36 cellular contexts compared by ENCODE assay signal in the genomic region with DNA sequence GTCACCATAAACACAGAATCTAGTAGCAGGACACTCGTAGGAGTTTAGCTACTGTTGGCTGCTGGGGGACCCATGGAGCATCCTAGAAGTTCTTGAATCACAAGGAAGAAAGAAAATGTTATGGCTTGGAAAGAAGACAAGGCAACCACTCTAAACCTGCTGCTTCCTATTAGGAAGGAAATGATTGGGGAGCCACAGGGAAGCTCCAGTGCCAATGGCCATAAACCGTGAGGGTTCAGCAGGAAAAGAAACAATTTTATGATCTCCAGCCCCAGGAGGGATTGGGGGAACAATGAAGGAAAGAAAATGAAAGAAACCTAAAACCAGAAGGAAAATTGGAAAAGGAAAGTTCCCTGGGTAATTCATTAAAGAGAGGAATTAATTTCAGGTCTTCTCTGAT.
"Had no signal": no experiment of that assay in that cellular context is flagged by ENCODE, and none has a peak within 500 bp of the region (broad histone marks: within the 10 kb centered on the region; RNA-seq: fewer than 3 reads in every experiment).

No MANE protein-coding gene starts in this region.

- H3K4me1 Mint-ChIP-seq: activated naive CD4-positive, alpha-beta T cell treated with anti-CD3 and anti-CD28 coated beads, Interleukin-2, amount 10 ng/mL, durations not matched to agents 7 days and 5 days; activated naive CD4-positive, alpha-beta T cell treated with anti-CD3 and anti-CD28 coated beads, Interleukin-2, amount 50 U/mL, for 24 hours; activated naive CD8-positive, alpha-beta T cell treated with anti-CD3 and anti-CD28 coated beads for 36 hours; activated naive CD8-positive, alpha-beta T cell treated with anti-CD3 and anti-CD28 coated beads, Interleukin-2, amount 50 U/mL, for 24 hours; activated T-helper 17 cell treated with anti-CD3 and anti-CD28 coated beads, Interleukin-2, amount 50 U/mL, for 72 hours; central memory CD8-positive, alpha-beta T cell had no signal

- H3K4me1 ChIP-seq: adrenal gland, ascending aorta, body of pancreas, breast epithelium had no signal

- H3K27me3 ChIP-seq: adrenal gland, ascending aorta, body of pancreas, breast epithelium, cardiac muscle cell had no signal

- H3K27ac ChIP-seq: adrenal gland, ascending aorta, body of pancreas, brain microvascular endothelial cell, breast epithelium, cardiac muscle cell had no signal

- H3K4me3 ChIP-seq: adrenal gland, ascending aorta, body of pancreas, breast epithelium, cardiac muscle cell had no signal

- H3K4me3 Mint-ChIP-seq: activated naive CD4-positive, alpha-beta T cell treated with anti-CD3 and anti-CD28 coated beads for 36 hours; activated naive CD4-positive, alpha-beta T cell treated with anti-CD3 and anti-CD28 coated beads, Interleukin-2, amount 10 ng/mL, durations not matched to agents 7 days and 5 days; activated naive CD4-positive, alpha-beta T cell treated with anti-CD3 and anti-CD28 coated beads, Interleukin-2, amount 50 U/mL, for 24 hours; activated naive CD8-positive, alpha-beta T cell; activated naive CD8-positive, alpha-beta T cell treated with anti-CD3 and anti-CD28 coated beads for 36 hours; activated naive CD8-positive, alpha-beta T cell treated with anti-CD3 and anti-CD28 coated beads, Interleukin-2, amount 10 ng/mL, durations not matched to agents 7 days and 5 days; activated naive CD8-positive, alpha-beta T cell treated with anti-CD3 and anti-CD28 coated beads, Interleukin-2, amount 50 U/mL, for 24 hours; activated T-cell treated with anti-CD3 and anti-CD28 coated beads, Interleukin-2, amount 50 U/mL, for 4 hours; activated T-cell treated with anti-CD3 and anti-CD28 coated beads, Interleukin-2, amount 50 U/mL, for 72 hours; activated T-helper 1 cell treated with anti-CD3 and anti-CD28 coated beads, Interleukin-12 subunit alpha, Interleukin-12 subunit beta, Interleukin-2, Interleukin-4 antibody, amounts not matched to agents 30 ng/mL and 10 ng/mL and 1 ng/mL, durations not matched to agents 14 hours and 24 hours and 36 hours; activated T-helper 17 cell treated with anti-CD3 and anti-CD28 coated beads, Interleukin-2, amount 50 U/mL, for 72 hours; brain; central memory CD8-positive, alpha-beta T cell had no signal

- H3K9me3 Mint-ChIP-seq: activated naive CD4-positive, alpha-beta T cell treated with anti-CD3 and anti-CD28 coated beads for 36 hours; activated naive CD4-positive, alpha-beta T cell treated with anti-CD3 and anti-CD28 coated beads, Interleukin-2, amount 10 ng/mL, durations not matched to agents 7 days and 5 days; activated naive CD4-positive, alpha-beta T cell treated with anti-CD3 and anti-CD28 coated beads, Interleukin-2, amount 50 U/mL, for 24 hours; activated naive CD4-positive, alpha-beta T cell treated with anti-CD3 and anti-CD28 coated beads, Interleukin-2, amount 50 U/mL, for 72 hours; activated naive CD8-positive, alpha-beta T cell treated with anti-CD3 and anti-CD28 coated beads for 36 hours; activated naive CD8-positive, alpha-beta T cell treated with anti-CD3 and anti-CD28 coated beads, Interleukin-2, amount 50 U/mL, for 24 hours; activated T-cell treated with anti-CD3 and anti-CD28 coated beads, Interleukin-2, amount 50 U/mL, for 4 hours; activated T-cell treated with anti-CD3 and anti-CD28 coated beads, Interleukin-2, amount 50 U/mL, for 72 hours; activated T-helper 1 cell treated with anti-CD3 and anti-CD28 coated beads, Interleukin-12 subunit alpha, Interleukin-12 subunit beta, Interleukin-2, Interleukin-4 antibody, amounts not matched to agents 30 ng/mL and 10 ng/mL and 1 ng/mL, durations not matched to agents 14 hours and 24 hours and 36 hours; activated T-helper 17 cell treated with anti-CD3 and anti-CD28 coated beads, Interleukin-2, amount 50 U/mL, for 72 hours; activated T-helper 2 cell treated with anti-CD3 and anti-CD28 coated beads, Interferon-gamma antibody, Interleukin-2, Interleukin-4, amounts not matched to agents 10 μg/mL and 5 μg/mL and 100 μg/mL, durations not matched to agents 14 hours and 24 hours and 36 hours; brain; central memory CD8-positive, alpha-beta T cell had no signal

- H3K27ac Mint-ChIP-seq: activated naive CD4-positive, alpha-beta T cell treated with anti-CD3 and anti-CD28 coated beads for 36 hours; activated naive CD4-positive, alpha-beta T cell treated with anti-CD3 and anti-CD28 coated beads, Interleukin-2, amount 10 ng/mL, durations not matched to agents 7 days and 5 days; activated naive CD4-positive, alpha-beta T cell treated with anti-CD3 and anti-CD28 coated beads, Interleukin-2, amount 50 U/mL, for 24 hours; activated naive CD4-positive, alpha-beta T cell treated with anti-CD3 and anti-CD28 coated beads, Interleukin-2, amount 50 U/mL, for 72 hours; activated naive CD8-positive, alpha-beta T cell; activated naive CD8-positive, alpha-beta T cell treated with anti-CD3 and anti-CD28 coated beads for 36 hours; activated naive CD8-positive, alpha-beta T cell treated with anti-CD3 and anti-CD28 coated beads, Interleukin-2, amount 10 ng/mL, durations not matched to agents 7 days and 5 days; activated naive CD8-positive, alpha-beta T cell treated with anti-CD3 and anti-CD28 coated beads, Interleukin-2, amount 50 U/mL, for 24 hours; activated T-cell treated with anti-CD3 and anti-CD28 coated beads, Interleukin-2, amount 50 U/mL, for 72 hours; activated T-helper 1 cell treated with anti-CD3 and anti-CD28 coated beads, Interleukin-12 subunit alpha, Interleukin-12 subunit beta, Interleukin-2, Interleukin-4 antibody, amounts not matched to agents 30 ng/mL and 10 ng/mL and 1 ng/mL, durations not matched to agents 14 hours and 24 hours and 36 hours; activated T-helper 17 cell treated with anti-CD3 and anti-CD28 coated beads, Interleukin-2, amount 50 U/mL, for 72 hours; activated T-helper 2 cell treated with anti-CD3 and anti-CD28 coated beads, Interferon-gamma antibody, Interleukin-2, Interleukin-4, amounts not matched to agents 10 μg/mL and 5 μg/mL and 100 μg/mL, durations not matched to agents 14 hours and 24 hours and 36 hours; brain had no signal

- ATAC-seq: activated naive CD4-positive, alpha-beta T cell treated with anti-CD3 and anti-CD28 coated beads, Interleukin-2, amount 50 U/mL, for 72 hours; activated naive CD8-positive, alpha-beta T cell treated with anti-CD3 and anti-CD28 coated beads, Interleukin-2, amount 50 U/mL, for 24 hours; activated T-cell treated with anti-CD3 and anti-CD28 coated beads, Interleukin-2, amount 50 U/mL, for 4 hours; activated T-cell treated with anti-CD3 and anti-CD28 coated beads, Interleukin-2, amount 50 U/mL, for 72 hours; activated T-helper 17 cell treated with anti-CD3 and anti-CD28 coated beads, Interleukin-2, amount 50 U/mL, for 72 hours; body of pancreas had no signal

- H3K9me3 ChIP-seq: adrenal gland, ascending aorta, body of pancreas, breast epithelium had no signal

- H3K36me3 Mint-ChIP-seq: activated naive CD4-positive, alpha-beta T cell treated with anti-CD3 and anti-CD28 coated beads, Interleukin-2, amount 10 ng/mL, durations not matched to agents 7 days and 5 days; activated naive CD4-positive, alpha-beta T cell treated with anti-CD3 and anti-CD28 coated beads, Interleukin-2, amount 50 U/mL, for 24 hours; activated naive CD4-positive, alpha-beta T cell treated with anti-CD3 and anti-CD28 coated beads, Interleukin-2, amount 50 U/mL, for 72 hours; activated naive CD8-positive, alpha-beta T cell treated with anti-CD3 and anti-CD28 coated beads for 36 hours; activated naive CD8-positive, alpha-beta T cell treated with anti-CD3 and anti-CD28 coated beads, Interleukin-2, amount 10 ng/mL, durations not matched to agents 7 days and 5 days; brain had no signal

- H3K36me3 ChIP-seq: adrenal gland, ascending aorta, brain microvascular endothelial cell, breast epithelium, cardiac muscle cell had no signal

- H3K27me3 Mint-ChIP-seq: activated naive CD4-positive, alpha-beta T cell treated with anti-CD3 and anti-CD28 coated beads, Interleukin-2, amount 50 U/mL, for 24 hours; activated naive CD8-positive, alpha-beta T cell treated with anti-CD3 and anti-CD28 coated beads for 36 hours; brain had no signal

- DNase-seq: activated effector memory CD4-positive, alpha-beta T cell treated with anti-CD3 and anti-CD28 coated beads, Interleukin-2, amount 50 U/mL, for 16 hours; activated effector memory CD4-positive, alpha-beta T cell treated with Interleukin-2 at 50 U/mL for 16 hours; activated gamma-delta T cell; activated gamma-delta T cell treated with Interleukin-2 at 50 U/mL for 16 hours; activated naive CD4-positive, alpha-beta T cell; activated naive CD4-positive, alpha-beta T cell treated with anti-CD3 and anti-CD28 coated beads for 36 hours; activated naive CD4-positive, alpha-beta T cell treated with anti-CD3 and anti-CD28 coated beads, Interleukin-2, amount 10 ng/mL, durations not matched to agents 7 days and 5 days; activated naive CD4-positive, alpha-beta T cell treated with anti-CD3 and anti-CD28 coated beads, Interleukin-2, amount 50 U/mL, for 16 hours; activated naive CD4-positive, alpha-beta T cell treated with Interleukin-2 at 50 U/mL for 16 hours; activated naive CD8-positive, alpha-beta T cell treated with anti-CD3 and anti-CD28 coated beads for 36 hours; activated naive CD8-positive, alpha-beta T cell treated with anti-CD3 and anti-CD28 coated beads, Interleukin-2, amount 10 ng/mL, durations not matched to agents 7 days and 5 days; activated naive CD8-positive, alpha-beta T cell treated with anti-CD3 and anti-CD28 coated beads, Interleukin-2, amount 50 U/mL, for 24 hours; activated T-cell treated with anti-CD3 and anti-CD28 coated beads, Interleukin-2, amount 50 U/mL, for 4 hours; activated T-cell treated with anti-CD3 and anti-CD28 coated beads, Interleukin-2, amount 50 U/mL, for 48 hours; activated T-cell treated with anti-CD3 and anti-CD28 coated beads, Interleukin-2, amount 50 U/mL, for 72 hours; amniotic stem cell; amygdala; anterior cingulate cortex; aorta; body of pancreas; brain microvascular endothelial cell; caudate nucleus; central memory CD4-positive, alpha-beta T cell; cerebellar nuclear complex had no signal
